In genomic region chr10:18179901-18180300, GRCh38 we compare ENCODE assay signal across 10 cellular contexts. TPM values are rescaled to one million over a fixed set of nuclear protein-coding genes. Genes with fewer than 3 reads are reported as not detected.
DNase-seq lines count a peak whose midpoint lies in the region; ATAC-seq and TF ChIP-seq lines count a peak whose summit lies in the region.
"Had no signal": no experiment of that assay in that cellular context is flagged by ENCODE, and none has a peak within 500 bp of the region (broad histone marks: within the 10 kb centered on the region; RNA-seq: fewer than 3 reads in every experiment).

No MANE protein-coding gene starts in this region.

- peak; percentile 86 for DNase-seq in HCEC 1CT
- peak; percentile 30 to 64 for DNase-seq in cerebellar nuclear complex (lab: John Stamatoyannopoulos, UW)
- peak; percentile 46 for DNase-seq in hepatocyte (ENCODE audit: low spot score)
- DNase-seq in gastrocnemius medialis, result no peak
- no peak for DNase-seq in GM19240 (ENCODE audit: insufficient read length, low spot score)
- no peak for DNase-seq in central memory CD4-positive, alpha-beta T cell
- DNase-seq: NCI-H1930, SHP77 treated with DMSO at 0.1 percent for 48 hours had no signal

- ATAC-seq in gastrocnemius medialis (peak; percentile 78 to 84), GM19463 (IDR thresholded peaks at IDR 0.05; ENCODE audit: unreplicated experiment) (no peak), HG02970 (IDR thresholded peaks at IDR 0.05; ENCODE audit: low FRiP score, unreplicated experiment) (no peak)

- WGBS in hepatocyte (ENCODE audit: low lambda C conversion rate, missing lambda C conversion rate), result 56% methylated on average over 6 of the region's 6 CpGs

- intact Hi-C loops in gastrocnemius medialis (cut with DNase I; ENCODE audit: low total_unique reads), result no loop called here

- no peaks in the 10 kb centered on the region for H3K36me3 ChIP-seq in hepatocyte (replicated peaks; ENCODE audit: insufficient read depth, low read depth)
- no peaks in the 10 kb centered on the region for H3K36me3 ChIP-seq in gastrocnemius medialis

- H3K4me3 ChIP-seq in hepatocyte, result no peak overlapping the region
- H3K4me3 ChIP-seq in gastrocnemius medialis, result peak overlapping the region in 2 of 4 donors; percentile 6 to 21

- H4K20me1 ChIP-seq in hepatocyte (ENCODE audit: insufficient read depth, poor library complexity, severe bottlenecking), result no peaks in the 10 kb centered on the region

- no peaks in the 10 kb centered on the region for H3K79me2 ChIP-seq in hepatocyte

- H3K27ac ChIP-seq in hepatocyte, result no peak overlapping the region
- no peak overlapping the region for H3K27ac ChIP-seq in gastrocnemius medialis

- H3K9me3 ChIP-seq in hepatocyte (ENCODE audit: low read depth) (no peaks in the 10 kb centered on the region), gastrocnemius medialis (no peaks in the 10 kb centered on the region)

- no peaks in the 10 kb centered on the region for H3K27me3 ChIP-seq in hepatocyte
- no peaks in the 10 kb centered on the region for H3K27me3 ChIP-seq in gastrocnemius medialis

- in situ Hi-C loops in gastrocnemius medialis (cut with MboI; ENCODE audit: low sequenced_read_pairs in 4 of 4), result no loop called here

- no peak overlapping the region for H2AFZ ChIP-seq in hepatocyte

- no peak for TF ChIP-seq POLR2A in gastrocnemius medialis (IDR thresholded peaks at IDR 0.05)

- no peaks in the 10 kb centered on the region for H3K9me2 ChIP-seq in hepatocyte (replicated peaks; ENCODE audit: insufficient read depth)

- H3K4me2 ChIP-seq in hepatocyte, result peak overlapping the region; percentile 39

- TF ChIP-seq CTCF in hepatocyte (IDR thresholded peaks at IDR 0.05; ENCODE audit: poor library complexity), result no peak
- no peak for TF ChIP-seq CTCF in gastrocnemius medialis (IDR thresholded peaks at IDR 0.05 in 4 of 5, conservative IDR thresholded peaks at IDR 0.05 in 1 of 5)

- H3K4me1 ChIP-seq in hepatocyte (ENCODE audit: insufficient read depth) (peaks cover 7% of the 10 kb centered on the region), gastrocnemius medialis (peaks cover 12 to 15% of the 10 kb centered on the region in 2 donors)

RNA-seq across cellular contexts. Expression of gene CACNB2, which starts 39.7 kb away (rescaled TPM):
- 4.6 and 10.2 TPM in 2 replicates for total RNA-seq in hepatocyte
- 4.4 and 5.3 TPM in 2 replicates for polyA plus RNA-seq in hepatocyte
- total RNA-seq in gastrocnemius medialis, result 1 to 10 TPM in 1 of 4 donors, under 1 TPM in 2, not detected in 1; 0.13 to 1.5 (median 0.18) TPM

Comparison
In these comparisons a context has a peak if more than half of its experiments do, and no peak if none do; other contexts are left out.
1. DNase-seq: peak in HCEC 1CT (single experiment), cerebellar nuclear complex (2 of 2) and hepatocyte (single experiment); none in gastrocnemius medialis (0 of 2), GM19240 (single experiment) and central memory CD4-positive, alpha-beta T cell (single experiment).
2. ATAC-seq: peak in gastrocnemius medialis (2 of 2); none in GM19463 (single experiment) and HG02970 (single experiment).